ENCODE assay signal across 8 cellular contexts in genomic region chr1:227542153-227543120, GRCh38. TPM values are rescaled to one million over a fixed set of nuclear protein-coding genes. Genes with fewer than 3 reads are reported as not detected.
A peak's percentile ranks its signal among the peaks of the same experiment; 100 is the strongest.
DNase-seq lines count a peak whose midpoint lies in the region; ATAC-seq and TF ChIP-seq lines count a peak whose summit lies in the region.

No MANE protein-coding gene starts in this region.

- H3K9me2 ChIP-seq in OCI-LY7 (ENCODE audit: insufficient read depth, low read length): no peaks in the 10 kb centered on the region

- H3K79me2 ChIP-seq in OCI-LY7 (ENCODE audit: insufficient read depth, low read depth, low read length): no peaks in the 10 kb centered on the region

- H3K4me3 ChIP-seq in CD8-positive, alpha-beta T cell (ENCODE audit: low read depth, low read length): peak overlapping the region; percentile 61
- H3K4me3 ChIP-seq in OCI-LY7 (ENCODE audit: low read depth, low read length, poor library complexity, severe bottlenecking): peak overlapping the region; percentile 16
- H3K4me3 ChIP-seq in fibroblast of the aortic adventitia (ENCODE audit: low read depth, low read length): peak overlapping the region; percentile 73

- H3K4me1 Mint-ChIP-seq in CD8-positive, alpha-beta T cell (ENCODE audit: low read depth): peaks cover 5% of the 10 kb centered on the region
- H3K4me1 Mint-ChIP-seq in activated T-helper 17 cell treated with anti-CD3 and anti-CD28 coated beads, Interleukin-2, amount 50 U/mL, for 72 hours: no peaks in the 10 kb centered on the region
- peaks cover 8% of the 10 kb centered on the region for H3K4me1 Mint-ChIP-seq in nephron

- peak; percentile 98 for ATAC-seq in CD8-positive, alpha-beta T cell
- ATAC-seq in GM19452 (IDR thresholded peaks at IDR 0.05; ENCODE audit: unreplicated experiment) (peak; percentile 95), HG03575 (IDR thresholded peaks at IDR 0.05; ENCODE audit: extremely low read depth, insufficient number of reproducible peaks, low FRiP score, unreplicated experiment) (peak; percentile 63)
- peak; percentile 98 for ATAC-seq in activated T-helper 17 cell treated with anti-CD3 and anti-CD28 coated beads, Interleukin-2, amount 50 U/mL, for 72 hours (replicated peaks)

- H3K4me3 Mint-ChIP-seq in CD8-positive, alpha-beta T cell: peak overlapping the region; percentile 64
- peak overlapping the region; percentile 57 for H3K4me3 Mint-ChIP-seq in activated T-helper 17 cell treated with anti-CD3 and anti-CD28 coated beads, Interleukin-2, amount 50 U/mL, for 72 hours
- peak overlapping the region; percentile 78 to 86 (median 85) for H3K4me3 Mint-ChIP-seq in nephron

- peak overlapping the region; percentile 36; the same call in 1 of the 2 replicates for H3K4me2 ChIP-seq in OCI-LY7 (ENCODE audit: low read length)

- no peaks in the 10 kb centered on the region for H3K27me3 ChIP-seq in CD8-positive, alpha-beta T cell (ENCODE audit: insufficient read depth, low read length)

- CTCF ChIA-PET in CD8-positive, alpha-beta T cell (lab: Charles Lee): interaction anchor here (0.6 to 1.5 kb wide), 13 partner anchors 8 to 414 kb away, joined by 3 to 6 read pairs (median 3); partner anchors contain the start of gene ZNF678
- CTCF ChIA-PET in OCI-LY7 (lab: Charles Lee; ENCODE audit: unreplicated experiment): no interaction called here

- H4K20me1 ChIP-seq in OCI-LY7 (ENCODE audit: insufficient read depth, low read length): no peaks in the 10 kb centered on the region

- no peaks in the 10 kb centered on the region for H3K27me3 Mint-ChIP-seq in CD8-positive, alpha-beta T cell (ENCODE audit: low read depth)
- no peaks in the 10 kb centered on the region for H3K27me3 Mint-ChIP-seq in activated T-helper 17 cell treated with anti-CD3 and anti-CD28 coated beads, Interleukin-2, amount 50 U/mL, for 72 hours
- H3K27me3 Mint-ChIP-seq in nephron (ENCODE audit: low read depth): peaks cover 4% of the 10 kb centered on the region

- H3K9me3 ChIP-seq in CD8-positive, alpha-beta T cell (ENCODE audit: low read length): no peaks in the 10 kb centered on the region
- H3K9me3 ChIP-seq in OCI-LY7 (ENCODE audit: low read length): no peaks in the 10 kb centered on the region

- intact Hi-C loops in CD8-positive, alpha-beta T cell (cut with DNase I, micrococcal nuclease): loop anchor here (1.0 to 5.0 kb wide), 7 partner anchors 20 to 915 kb away; partner anchors contain the start of genes JMJD4 (in 2 of the 2), SNAP47 (in 2 of the 2) and ZNF678 (in 2 of the 2)
- intact Hi-C loops in OCI-LY7 (cut with micrococcal nuclease; ENCODE audit: unreplicated experiment): no loop called here

- H3K36me3 Mint-ChIP-seq in CD8-positive, alpha-beta T cell: no peaks in the 10 kb centered on the region
- H3K36me3 Mint-ChIP-seq in activated T-helper 17 cell treated with anti-CD3 and anti-CD28 coated beads, Interleukin-2, amount 50 U/mL, for 72 hours (ENCODE audit: low read depth): no peaks in the 10 kb centered on the region
- no peaks in the 10 kb centered on the region for H3K36me3 Mint-ChIP-seq in nephron (ENCODE audit: low read depth)

- no peak overlapping the region for H3K27ac Mint-ChIP-seq in CD8-positive, alpha-beta T cell
- H3K27ac Mint-ChIP-seq in activated T-helper 17 cell treated with anti-CD3 and anti-CD28 coated beads, Interleukin-2, amount 50 U/mL, for 72 hours: peak overlapping the region; percentile 71
- H3K27ac Mint-ChIP-seq in nephron: peak overlapping the region; percentile 40 to 80 (median 78)

- BruUV-seq in OCI-LY7 (replicated peaks; lab: Mats Ljungman, UMichigan): no TSS peak

- H3K36me3 ChIP-seq in CD8-positive, alpha-beta T cell (ENCODE audit: insufficient read depth, low read length): no peaks in the 10 kb centered on the region
- no peaks in the 10 kb centered on the region for H3K36me3 ChIP-seq in OCI-LY7 (ENCODE audit: insufficient read depth, low read length)

- peak overlapping the region; percentile 63 for H2AFZ ChIP-seq in OCI-LY7 (ENCODE audit: low read length)

- H3K27ac ChIP-seq in CD8-positive, alpha-beta T cell (ENCODE audit: low read depth, low read length): no peak overlapping the region
- H3K27ac ChIP-seq in OCI-LY7 (ENCODE audit: low read depth, low read length, poor library complexity, severe bottlenecking): no peak overlapping the region

- TF ChIP-seq CTCF in CD8-positive, alpha-beta T cell (IDR thresholded peaks at IDR 0.05): peak; percentile 93
- peak; percentile 76 for TF ChIP-seq CTCF in OCI-LY7 (conservative IDR thresholded peaks at IDR 0.05; ENCODE audit: low read length)
- peak; percentile 65 for TF ChIP-seq CTCF in fibroblast of the aortic adventitia (IDR thresholded peaks at IDR 0.05; ENCODE audit: insufficient read depth, low read length)
- peak; percentile 97 to 99 (median 97) for TF ChIP-seq CTCF in nephron (IDR thresholded peaks at IDR 0.05; ENCODE audit: unreplicated experiment in 3 of 3)

- POLR2A ChIA-PET in CD8-positive, alpha-beta T cell (lab: Charles Lee): interaction anchor here (1.0 kb wide), 1 partner anchor 21 kb away, joined by 5 read pairs; the partner anchor contains the start of gene ZNF678
- POLR2A ChIA-PET in OCI-LY7 (lab: Charles Lee): no interaction called here

- DNase-seq in CD8-positive, alpha-beta T cell: peak; percentile 74 to 94 (median 88)
- DNase-seq in OCI-LY7 (ENCODE audit: low spot score): peak; percentile 81
- peak; percentile 66 for DNase-seq in fibroblast of the aortic adventitia (ENCODE audit: low read depth)
- DNase-seq in stimulated activated naive CD4-positive, alpha-beta T cell (lab: John Stamatoyannopoulos, UW): peak; percentile 74 to 89 (median 80)

- H3K9me3 Mint-ChIP-seq in CD8-positive, alpha-beta T cell: no peaks in the 10 kb centered on the region
- H3K9me3 Mint-ChIP-seq in activated T-helper 17 cell treated with anti-CD3 and anti-CD28 coated beads, Interleukin-2, amount 50 U/mL, for 72 hours: no peaks in the 10 kb centered on the region
- H3K9me3 Mint-ChIP-seq in nephron: no peaks in the 10 kb centered on the region

- peaks cover 11% of the 10 kb centered on the region for H3K4me1 ChIP-seq in CD8-positive, alpha-beta T cell (ENCODE audit: insufficient read depth, low read length)
- peaks cover 6% of the 10 kb centered on the region for H3K4me1 ChIP-seq in OCI-LY7 (ENCODE audit: insufficient read depth, low read length, poor library complexity, severe bottlenecking)

RNA-seq across cellular contexts. Expression of gene ZNF678, which starts 20.9 kb away (rescaled TPM):
- total RNA-seq in CD8-positive, alpha-beta T cell: 1 to 10 TPM; 2.9 to 3.2 TPM
- 23.9 and 28.3 TPM in 2 replicates for total RNA-seq in OCI-LY7 (2014; rRNA removed; shearing (Covaris generic))
- total RNA-seq in OCI-LY7 (2022) (19.7 and 20.4 TPM in 2 replicates), fibroblast of the aortic adventitia (ENCODE audit: low replicate concordance) (8.4 and 10.5 TPM in 2 replicates)
- 10 to 100 TPM in 1 of 2 donors, 1 to 10 TPM in 1; 5.3 to 10.3 TPM for total RNA-seq in activated T-helper 17 cell treated with anti-CD3 and anti-CD28 coated beads, Interleukin-2, amount 50 U/mL, for 72 hours

Comparison
In these comparisons a context has a peak if more than half of its experiments do, and no peak if none do; other contexts are left out.
1. H3K4me3 ChIP-seq: peak in every context shown above with its lines; median percentile 73 in fibroblast of the aortic adventitia; 61 in CD8-positive, alpha-beta T cell; 16 in OCI-LY7.